Comparison of ENCODE assay signal across 8 cellular contexts in genomic region chr6:36594029-36594815, GRCh38. TPM values are rescaled to one million over a fixed set of nuclear protein-coding genes. Genes with fewer than 3 reads are reported as not detected.
A peak's percentile ranks its signal among the peaks of the same experiment; 100 is the strongest.
DNase-seq lines count a peak whose midpoint lies in the region; ATAC-seq and TF ChIP-seq lines count a peak whose summit lies in the region.

SRSF3 (plus strand) TSS chr6:36594362; CDS start chr6:36596763, 2,401 bp downstream.

- H3K9me2 ChIP-seq in hepatocyte (replicated peaks; ENCODE audit: insufficient read depth), result no peaks in the 10 kb centered on the region

- TF ChIP-seq CTCF in 22Rv1 (IDR thresholded peaks at IDR 0.05) (peak; percentile 56), hepatocyte (IDR thresholded peaks at IDR 0.05; ENCODE audit: poor library complexity) (peak; percentile 36)

- H3K9me3 ChIP-seq in hepatocyte (ENCODE audit: low read depth), result no peaks in the 10 kb centered on the region

- no peaks in the 10 kb centered on the region for H3K27me3 ChIP-seq in hepatocyte

- H4K20me1 ChIP-seq in hepatocyte (ENCODE audit: insufficient read depth, poor library complexity, severe bottlenecking), result peaks cover 46% of the 10 kb centered on the region

- H3K4me3 ChIP-seq in hepatocyte, result peak within 1 kb of the TSS; percentile 92

- H3K27ac ChIP-seq in 22Rv1, result peak within 1 kb of the TSS; percentile 99
- peak within 1 kb of the TSS; percentile 98 for H3K27ac ChIP-seq in hepatocyte

- peaks cover 28% of the 10 kb centered on the region for H3K4me1 ChIP-seq in hepatocyte (ENCODE audit: insufficient read depth)

- WGBS in hepatocyte (ENCODE audit: low lambda C conversion rate, missing lambda C conversion rate), result under 1% methylated on average over 58 of the region's 58 CpGs

- H3K4me2 ChIP-seq in hepatocyte, result peak within 1 kb of the TSS; percentile 94

- H3K36me3 ChIP-seq in hepatocyte (replicated peaks; ENCODE audit: insufficient read depth, low read depth), result no peaks in the 10 kb centered on the region

- DNase-seq in NCI-H2081 (lab: John Stamatoyannopoulos, UW), result peak; percentile 98
- peak; percentile 95 for DNase-seq in T1000 (lab: John Stamatoyannopoulos, UW)
- DNase-seq in astrocyte of the hippocampus (ENCODE audit: low read depth, low spot score), result peak; percentile 99
- DNase-seq in hepatocyte (ENCODE audit: low spot score), result peak; percentile 99
- peak; percentile 99 for DNase-seq in retina

- H3K79me2 ChIP-seq in hepatocyte, result peaks cover 54% of the 10 kb centered on the region

- peak; percentile 86 for ATAC-seq in GM18511 (IDR thresholded peaks at IDR 0.05; ENCODE audit: unreplicated experiment)
- peak; percentile 84 for ATAC-seq in HG03039 (IDR thresholded peaks at IDR 0.05; ENCODE audit: unreplicated experiment)

- H2AFZ ChIP-seq in hepatocyte, result peak within 1 kb of the TSS; percentile 76

RNA-seq across cellular contexts. Expression of gene SRSF3, which starts in this region (rescaled TPM):
- 115 and 135 TPM in 2 replicates for total RNA-seq in hepatocyte
- 190 and 192 TPM in 2 replicates for polyA plus RNA-seq in hepatocyte

Comparison
In these comparisons a context has a peak if more than half of its experiments do, and no peak if none do; other contexts are left out.
1. Peak in every context shown above with its lines: DNase-seq, ATAC-seq, H3K4me3 ChIP-seq and H3K27ac ChIP-seq.